Comparison of ENCODE assay signal across 10 cellular contexts in the genomic region with DNA sequence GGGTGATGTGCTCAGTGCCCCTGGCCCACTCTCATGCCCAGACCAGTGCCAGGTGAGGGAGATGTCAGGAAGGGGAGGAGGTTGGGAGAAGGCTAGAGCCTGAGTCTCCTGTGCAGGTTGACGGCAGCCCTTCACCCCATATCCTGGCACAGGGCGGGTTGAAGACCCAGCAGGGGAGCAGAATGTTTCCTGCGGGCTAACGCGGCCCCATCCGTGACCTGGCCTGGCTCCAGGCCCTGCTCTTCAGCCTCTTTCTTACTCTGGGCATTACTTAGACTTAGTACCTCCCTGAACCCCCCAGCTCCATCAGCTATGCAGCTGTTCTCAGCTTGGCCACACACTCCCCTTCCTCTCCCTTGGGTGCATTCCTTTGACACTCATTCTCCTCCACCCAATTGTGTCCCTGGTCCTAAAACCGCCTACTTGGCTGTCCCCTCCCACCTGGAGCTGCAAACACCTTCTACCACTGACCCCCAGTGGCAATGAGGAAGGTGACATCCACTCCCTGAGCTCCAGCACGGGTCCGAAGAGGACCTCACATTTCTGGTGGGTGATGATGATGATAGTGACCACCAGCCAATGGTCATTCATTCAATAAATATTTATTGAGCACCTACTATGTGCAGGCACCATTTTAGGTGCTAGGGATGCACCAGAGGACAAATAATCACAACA.
DNase-seq lines count a peak whose midpoint lies in the region; ATAC-seq and TF ChIP-seq lines count a peak whose summit lies in the region.
"Had no signal": no experiment of that assay in that cellular context is flagged by ENCODE, and none has a peak within 500 bp of the region (broad histone marks: within the 10 kb centered on the region; RNA-seq: fewer than 3 reads in every experiment).

No MANE protein-coding gene starts in this region.

- H3K9me2 ChIP-seq in Karpas-422 (replicated peaks; ENCODE audit: insufficient read depth, low read length), result no peaks in the 10 kb centered on the region

- H3F3A ChIP-seq in smooth muscle cell (ENCODE audit: low read depth), result no peaks in the 10 kb centered on the region

- peak; percentile 16 for DNase-seq in DND-41
- DNase-seq in Karpas-422, result peak; percentile 51
- DNase-seq in SHP77 (lab: John Stamatoyannopoulos, UW), result peak; percentile 76 to 89
- no peak for DNase-seq in right lobe of liver
- no peak for DNase-seq in Kasumi-1 (lab: John Stamatoyannopoulos, UW)
- DNase-seq in smooth muscle cell (lab: John Stamatoyannopoulos, UW; ENCODE audit: unreplicated experiment), result no peak
- DNase-seq in esophagus squamous epithelium (lab: John Stamatoyannopoulos, UW), result no peak
- DNase-seq in GF-D8 (lab: John Stamatoyannopoulos, UW), result no peak
- DNase-seq: activated CD4-positive, alpha-beta T cell treated with anti-CD3 and anti-CD28 coated beads for 48 hours; caudate nucleus had no signal

- H3K9ac ChIP-seq in DND-41 (ENCODE audit: low read depth, low read length) (no peak overlapping the region), Karpas-422 (ENCODE audit: low read length) (no peak overlapping the region), smooth muscle cell (ENCODE audit: low read depth) (no peak overlapping the region)

- WGBS in right lobe of liver (ENCODE audit: insufficient coverage, low coverage, low lambda C conversion rate, missing lambda C conversion rate), result 0% methylated on average over 3 of the region's 9 CpGs
- 69% methylated on average over 9 of the region's 9 CpGs for WGBS in smooth muscle cell (ENCODE audit: low lambda C conversion rate)
- WGBS in esophagus squamous epithelium, 2 donors, result 43 to 44% methylated on average over 7 to 9 of the region's 9 CpGs

- H2AFZ ChIP-seq in DND-41 (ENCODE audit: low read depth, low read length) (no peak overlapping the region), Karpas-422 (ENCODE audit: low read length) (no peak overlapping the region), smooth muscle cell (ENCODE audit: low read depth) (no peak overlapping the region)

- peak; percentile 42 for TF ChIP-seq CTCF in DND-41 (IDR thresholded peaks at IDR 0.05; ENCODE audit: borderline replicate concordance, extremely low read depth, low read length, poor library complexity, severe bottlenecking)
- no peak for TF ChIP-seq CTCF in right lobe of liver (IDR thresholded peaks at IDR 0.05)
- no peak for TF ChIP-seq CTCF in smooth muscle cell (IDR thresholded peaks at IDR 0.05; ENCODE audit: borderline replicate concordance, insufficient read depth, poor library complexity, severe bottlenecking)
- no peak for TF ChIP-seq CTCF in esophagus squamous epithelium (IDR thresholded peaks at IDR 0.05)

- H3K4me3 ChIP-seq in DND-41 (ENCODE audit: low read depth in 1 of 2, low read length in 2 of 2) (no peak overlapping the region), Karpas-422 (ENCODE audit: low read length) (no peak overlapping the region), right lobe of liver (no peak overlapping the region), smooth muscle cell (no peak overlapping the region), esophagus squamous epithelium (no peak overlapping the region)

- no peaks in the 10 kb centered on the region for H3K36me3 ChIP-seq in DND-41 (ENCODE audit: insufficient read depth, low read length)
- H3K36me3 ChIP-seq in Karpas-422 (ENCODE audit: insufficient read depth, low read length), result no peaks in the 10 kb centered on the region
- H3K36me3 ChIP-seq in right lobe of liver, result no peaks in the 10 kb centered on the region
- H3K36me3 ChIP-seq in smooth muscle cell (ENCODE audit: low read depth), result no peaks in the 10 kb centered on the region
- H3K36me3 ChIP-seq in esophagus squamous epithelium, result no peaks in the 10 kb centered on the region

- intact Hi-C loops in right lobe of liver (cut with DNase I) (no loop called here), esophagus squamous epithelium (cut with DNase I) (no loop called here)

- H3K9me3 ChIP-seq in DND-41 (ENCODE audit: insufficient read depth, low read length, severe bottlenecking) (no peaks in the 10 kb centered on the region), Karpas-422 (ENCODE audit: low read length) (no peaks in the 10 kb centered on the region), right lobe of liver (no peaks in the 10 kb centered on the region), smooth muscle cell (replicated peaks; ENCODE audit: low read depth) (no peaks in the 10 kb centered on the region), esophagus squamous epithelium (no peaks in the 10 kb centered on the region)

- H3K79me2 ChIP-seq in DND-41 (ENCODE audit: insufficient read depth, low read length), result no peaks in the 10 kb centered on the region
- H3K79me2 ChIP-seq in Karpas-422 (ENCODE audit: low read length), result no peaks in the 10 kb centered on the region
- no peaks in the 10 kb centered on the region for H3K79me2 ChIP-seq in smooth muscle cell (ENCODE audit: low read depth)

- no peaks in the 10 kb centered on the region for H3K4me1 ChIP-seq in DND-41 (ENCODE audit: insufficient read depth, low read length)
- H3K4me1 ChIP-seq in Karpas-422 (ENCODE audit: low read length), result peaks cover 4% of the 10 kb centered on the region
- no peaks in the 10 kb centered on the region for H3K4me1 ChIP-seq in right lobe of liver
- H3K4me1 ChIP-seq in smooth muscle cell (ENCODE audit: low read depth), result no peaks in the 10 kb centered on the region
- H3K4me1 ChIP-seq in esophagus squamous epithelium, result no peaks in the 10 kb centered on the region

- H3K27me3 ChIP-seq in DND-41 (ENCODE audit: insufficient read depth, low read length, poor library complexity) (peaks cover 3% of the 10 kb centered on the region), Karpas-422 (ENCODE audit: low read length) (no peaks in the 10 kb centered on the region), right lobe of liver (no peaks in the 10 kb centered on the region), smooth muscle cell (ENCODE audit: low read depth) (peaks cover 6% of the 10 kb centered on the region), esophagus squamous epithelium (peaks cover 0 to 48% (median 0%) of the 10 kb centered on the region in 4 donors)

- H3K4me2 ChIP-seq in DND-41 (ENCODE audit: insufficient read depth, low read length) (no peak overlapping the region), Karpas-422 (ENCODE audit: low read depth, low read length, poor library complexity, severe bottlenecking) (no peak overlapping the region), smooth muscle cell (no peak overlapping the region)

- no peaks in the 10 kb centered on the region for H4K20me1 ChIP-seq in DND-41 (ENCODE audit: insufficient read depth, low read length)
- H4K20me1 ChIP-seq in Karpas-422 (ENCODE audit: insufficient read depth, low read depth, low read length), result no peaks in the 10 kb centered on the region
- no peaks in the 10 kb centered on the region for H4K20me1 ChIP-seq in smooth muscle cell (ENCODE audit: low read depth)

- ATAC-seq in DND-41 (ENCODE audit: insufficient read depth, low read depth) (peak; percentile 44; the same call in 2 of the 3 replicates), right lobe of liver (peak in 3 of 4 donors; percentile 22 to 49 (median 44))

- no peak for TF ChIP-seq POLR2A in right lobe of liver (IDR thresholded peaks at IDR 0.05)
- TF ChIP-seq POLR2A in esophagus squamous epithelium (IDR thresholded peaks at IDR 0.05), result no peak

- no peak overlapping the region for H3K27ac ChIP-seq in DND-41 (ENCODE audit: low read length)
- no peak overlapping the region for H3K27ac ChIP-seq in Karpas-422 (ENCODE audit: low read length)
- H3K27ac ChIP-seq in right lobe of liver, result no peak overlapping the region
- H3K27ac ChIP-seq in smooth muscle cell (ENCODE audit: low read depth), result no peak overlapping the region
- H3K27ac ChIP-seq in esophagus squamous epithelium, result no peak overlapping the region

Comparison
In these comparisons a context has a peak if more than half of its experiments do, and no peak if none do; other contexts are left out.
1. DNase-seq: peak in DND-41 (single experiment), Karpas-422 (single experiment) and SHP77 (2 of 2); none in right lobe of liver (0 of 3), Kasumi-1 (0 of 2), smooth muscle cell (single experiment), esophagus squamous epithelium (single experiment) and GF-D8 (single experiment).